ENCODE assay signal across 1 cellular context in the genomic region with DNA sequence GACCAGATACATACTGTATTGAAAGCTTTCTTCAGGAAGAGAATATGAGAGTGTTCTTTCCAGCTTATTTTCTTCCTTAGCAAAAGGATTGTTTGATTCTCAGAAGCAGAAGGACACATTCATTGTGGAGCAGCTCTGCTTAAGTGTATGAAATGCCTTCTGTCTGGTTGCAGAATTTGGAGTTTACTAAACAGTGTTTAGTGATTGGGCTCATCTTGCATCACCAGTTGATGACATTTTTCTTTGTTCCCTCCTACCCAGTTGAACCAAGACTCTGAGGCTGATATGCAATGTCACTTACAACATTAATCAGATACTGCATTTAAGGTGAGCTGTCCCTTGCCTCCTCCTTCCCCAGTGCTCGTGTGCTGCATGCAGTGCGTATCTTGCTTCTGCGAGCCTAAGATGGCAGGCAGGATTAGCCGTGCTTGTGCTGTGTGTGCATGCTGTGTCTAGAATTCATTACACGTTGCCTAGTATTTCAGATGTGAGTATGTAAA.
TF ChIP-seq lines count a peak whose summit lies in the region.

No MANE protein-coding gene starts in this region.

TF ChIP-seq in SK-N-SH, 30 proteins besides CTCF, POLR2A, EP300 and RAD21 (continued from another document):
- TF ChIP-seq, protein P1, sequence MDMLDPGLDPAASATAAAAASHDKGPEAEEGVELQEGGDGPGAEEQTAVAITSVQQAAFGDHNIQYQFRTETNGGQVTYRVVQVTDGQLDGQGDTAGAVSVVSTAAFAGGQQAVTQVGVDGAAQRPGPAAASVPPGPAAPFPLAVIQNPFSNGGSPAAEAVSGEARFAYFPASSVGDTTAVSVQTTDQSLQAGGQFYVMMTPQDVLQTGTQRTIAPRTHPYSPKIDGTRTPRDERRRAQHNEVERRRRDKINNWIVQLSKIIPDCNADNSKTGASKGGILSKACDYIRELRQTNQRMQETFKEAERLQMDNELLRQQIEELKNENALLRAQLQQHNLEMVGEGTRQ (IDR thresholded peaks at IDR 0.05; ENCODE audit: borderline replicate concordance, low read depth, low read length): no peak
- TF ChIP-seq, protein P2, sequence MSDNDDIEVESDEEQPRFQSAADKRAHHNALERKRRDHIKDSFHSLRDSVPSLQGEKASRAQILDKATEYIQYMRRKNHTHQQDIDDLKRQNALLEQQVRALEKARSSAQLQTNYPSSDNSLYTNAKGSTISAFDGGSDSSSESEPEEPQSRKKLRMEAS (IDR thresholded peaks at IDR 0.05; ENCODE audit: low read depth): peak; percentile 50; the same call in 1 of the 2 replicates
- TF ChIP-seq YY1 (IDR thresholded peaks at IDR 0.05; ENCODE audit: low read depth): peak; percentile 19; the same call in 1 of the 2 replicates
- no peak for TF ChIP-seq FOXM1 (IDR thresholded peaks at IDR 0.05; ENCODE audit: low read depth)
- no peak for TF ChIP-seq FOXJ3 (CRISPR knock-in tag; IDR thresholded peaks at IDR 0.05)
- TF ChIP-seq, protein P3, sequence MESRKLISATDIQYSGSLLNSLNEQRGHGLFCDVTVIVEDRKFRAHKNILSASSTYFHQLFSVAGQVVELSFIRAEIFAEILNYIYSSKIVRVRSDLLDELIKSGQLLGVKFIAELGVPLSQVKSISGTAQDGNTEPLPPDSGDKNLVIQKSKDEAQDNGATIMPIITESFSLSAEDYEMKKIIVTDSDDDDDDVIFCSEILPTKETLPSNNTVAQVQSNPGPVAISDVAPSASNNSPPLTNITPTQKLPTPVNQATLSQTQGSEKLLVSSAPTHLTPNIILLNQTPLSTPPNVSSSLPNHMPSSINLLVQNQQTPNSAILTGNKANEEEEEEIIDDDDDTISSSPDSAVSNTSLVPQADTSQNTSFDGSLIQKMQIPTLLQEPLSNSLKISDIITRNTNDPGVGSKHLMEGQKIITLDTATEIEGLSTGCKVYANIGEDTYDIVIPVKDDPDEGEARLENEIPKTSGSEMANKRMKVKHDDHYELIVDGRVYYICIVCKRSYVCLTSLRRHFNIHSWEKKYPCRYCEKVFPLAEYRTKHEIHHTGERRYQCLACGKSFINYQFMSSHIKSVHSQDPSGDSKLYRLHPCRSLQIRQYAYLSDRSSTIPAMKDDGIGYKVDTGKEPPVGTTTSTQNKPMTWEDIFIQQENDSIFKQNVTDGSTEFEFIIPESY (IDR thresholded peaks at IDR 0.05; ENCODE audit: borderline replicate concordance, low read depth): no peak
- no peak for TF ChIP-seq USF1 (IDR thresholded peaks at IDR 0.05; ENCODE audit: borderline replicate concordance, low read depth)
- no peak for TF ChIP-seq TEAD4 (IDR thresholded peaks at IDR 0.05; ENCODE audit: borderline replicate concordance, insufficient read depth)
- TF ChIP-seq GATA2 (CRISPR knock-in tag; IDR thresholded peaks at IDR 0.05): peak; percentile 68
- TF ChIP-seq FOSL2 (IDR thresholded peaks at IDR 0.05; ENCODE audit: borderline replicate concordance, low read depth): no peak
- TF ChIP-seq ELF1 (IDR thresholded peaks at IDR 0.05): no peak
- TF ChIP-seq RCOR1 (IDR thresholded peaks at IDR 0.05; ENCODE audit: low read length): no peak
- TF ChIP-seq EZH2phosphoT487 (IDR thresholded peaks at IDR 0.05; ENCODE audit: borderline replicate concordance, low read depth): no peak
- TF ChIP-seq JUND (IDR thresholded peaks at IDR 0.05): no peak
